8 cellular contexts compared by ENCODE assay signal in genomic region chr18:74342416-74343043, GRCh38. TPM values are rescaled to one million over a fixed set of nuclear protein-coding genes. Genes with fewer than 3 reads are reported as not detected.
DNase-seq lines count a peak whose midpoint lies in the region; ATAC-seq, FAIRE-seq and TF ChIP-seq lines count a peak whose summit lies in the region.

No MANE protein-coding gene starts in this region.

- H3K9me3 ChIP-seq in astrocyte (ENCODE audit: insufficient read depth, low read depth, low read length) (no peaks in the 10 kb centered on the region), tibial nerve (no peaks in the 10 kb centered on the region)

- H3K27ac Mint-ChIP-seq in astrocyte (ENCODE audit: unreplicated experiment): no peak overlapping the region

- H3K27ac ChIP-seq in astrocyte (ENCODE audit: low read depth, low read length): no peak overlapping the region
- no peak overlapping the region for H3K27ac ChIP-seq in tibial nerve

- H3K4me3 ChIP-seq in astrocyte (ENCODE audit: insufficient read depth, low read depth, low read length) (no peak overlapping the region), kidney epithelial cell (ENCODE audit: low read depth, low read length) (no peak overlapping the region), tibial nerve (no peak overlapping the region)

- no peak for TF ChIP-seq EP300 in tibial nerve (IDR thresholded peaks at IDR 0.05)

- FAIRE-seq in astrocyte (lab: Jason Lieb, UNC): no peak

- H3K9ac ChIP-seq in astrocyte (ENCODE audit: low read length): no peak overlapping the region

- no peaks in the 10 kb centered on the region for H3K27me3 Mint-ChIP-seq in astrocyte (ENCODE audit: low read depth, unreplicated experiment)

- H3K36me3 ChIP-seq in astrocyte (ENCODE audit: insufficient read depth, low read length) (no peaks in the 10 kb centered on the region), kidney epithelial cell (ENCODE audit: control insufficient read depth, insufficient read depth, low read length) (no peaks in the 10 kb centered on the region), tibial nerve (no peaks in the 10 kb centered on the region)

- H3K4me2 ChIP-seq in astrocyte (ENCODE audit: low read length): no peak overlapping the region

- WGBS in tibial nerve, 2 donors: 12 to 13% methylated on average over 4 of the region's 4 CpGs

- H3K4me1 ChIP-seq in astrocyte (ENCODE audit: insufficient read depth, low read length): no peaks in the 10 kb centered on the region
- no peaks in the 10 kb centered on the region for H3K4me1 ChIP-seq in tibial nerve

- no peaks in the 10 kb centered on the region for H3K79me2 ChIP-seq in astrocyte (ENCODE audit: insufficient read depth, low read length)

- H4K20me1 ChIP-seq in astrocyte (ENCODE audit: insufficient read depth, low read length): no peaks in the 10 kb centered on the region

- no peaks in the 10 kb centered on the region for H3K36me3 Mint-ChIP-seq in astrocyte (ENCODE audit: low read depth, unreplicated experiment)

- TF ChIP-seq CTCF in GM12872 (IDR thresholded peaks at IDR 0.05; ENCODE audit: insufficient read depth, low read depth, low read length) (peak; percentile 42; the same call in 1 of the 3 replicates), astrocyte (IDR thresholded peaks at IDR 0.05; ENCODE audit: insufficient read depth, low read depth, low read length) (peak; percentile 55), kidney epithelial cell (IDR thresholded peaks at IDR 0.05; ENCODE audit: insufficient read depth, low read length, poor library complexity, severe bottlenecking) (peak; percentile 41), tibial nerve (IDR thresholded peaks at IDR 0.05) (peak; percentile 49 to 80 (median 64))

- peak; percentile 31 for DNase-seq in AG20443 (ENCODE audit: low spot score)
- peak; percentile 6 for DNase-seq in NCI-H2227 (lab: John Stamatoyannopoulos, UW; ENCODE audit: unreplicated experiment)
- DNase-seq in astrocyte (ENCODE audit: low read depth): peak; percentile 39
- DNase-seq in kidney epithelial cell (ENCODE audit: low read depth): peak; percentile 18
- DNase-seq in tibial nerve (ENCODE audit: low spot score in 2 of 2): peak in 1 of 2 donors; percentile 46
- no peak for DNase-seq in activated CD8-positive, alpha-beta memory T cell treated with anti-CD3 and anti-CD28 coated beads, Interleukin-2, amount 50 U/mL, for 48 hours

- TF ChIP-seq POLR2A in tibial nerve (IDR thresholded peaks at IDR 0.05): no peak

- H3K9me3 Mint-ChIP-seq in astrocyte (ENCODE audit: unreplicated experiment): no peaks in the 10 kb centered on the region

- no peak overlapping the region for H3K4me3 Mint-ChIP-seq in astrocyte (ENCODE audit: unreplicated experiment)

- no peak overlapping the region for H2AFZ ChIP-seq in astrocyte (ENCODE audit: low read depth, low read length)

- no peaks in the 10 kb centered on the region for H3K4me1 Mint-ChIP-seq in astrocyte (ENCODE audit: low read depth, unreplicated experiment)

- H3K27me3 ChIP-seq in astrocyte (ENCODE audit: insufficient read depth, low read length) (peaks cover 2% of the 10 kb centered on the region), kidney epithelial cell (ENCODE audit: control insufficient read depth, insufficient read depth, low read length) (no peaks in the 10 kb centered on the region), tibial nerve (no peaks in the 10 kb centered on the region)

- no peak for ATAC-seq in HG02840 (IDR thresholded peaks at IDR 0.05; ENCODE audit: low FRiP score, unreplicated experiment)

RNA-seq across cellular contexts. Expression of gene C18orf63, which starts 26.9 kb away (rescaled TPM):
- not detected in 2 replicates for total RNA-seq in astrocyte
- under 0.01 TPM in 1 of 2 replicates, not detected in the other for total RNA-seq in kidney epithelial cell
- total RNA-seq in tibial nerve: not detected

RNA-seq across cellular contexts. Expression of gene CYB5A, which starts 50.8 kb away (rescaled TPM):
- 39.5 and 45.7 TPM in 2 replicates for total RNA-seq in astrocyte
- 49.8 and 84.1 TPM in 2 replicates for total RNA-seq in kidney epithelial cell
- 100 to 1,000 TPM; 232 to 490 (median 267) TPM for total RNA-seq in tibial nerve
